ENCODE assay signal across 22 cellular contexts in the genomic region with DNA sequence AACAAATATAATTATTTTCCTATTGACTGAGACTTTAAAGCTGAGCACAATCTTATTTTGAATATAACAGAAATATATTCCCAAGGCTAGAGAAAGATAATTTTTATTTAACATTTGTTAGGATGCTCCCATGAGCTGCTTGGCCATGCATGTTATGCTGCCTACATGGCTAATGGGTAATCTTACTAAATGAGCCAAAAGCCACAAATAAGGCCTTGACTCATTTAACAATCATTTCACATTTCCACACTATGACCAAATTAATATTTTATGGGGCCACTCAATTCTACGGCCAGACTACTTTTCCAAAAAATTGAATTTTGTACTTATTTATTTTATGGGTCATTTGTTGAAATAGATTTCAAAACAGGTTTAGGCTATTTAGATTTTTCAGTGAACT.
DNase-seq lines count a peak whose midpoint lies in the region; ATAC-seq and TF ChIP-seq lines count a peak whose summit lies in the region.
"Had no signal": no experiment of that assay in that cellular context is flagged by ENCODE, and none has a peak within 500 bp of the region (broad histone marks: within the 10 kb centered on the region; RNA-seq: fewer than 3 reads in every experiment).

No MANE protein-coding gene starts in this region.

- CTCF ChIA-PET in HEK293 (lab: Yijun Ruan, JAX): interaction anchor here (1.2 kb wide), 1 partner anchor 9 kb away, joined by 3 read pairs; no protein-coding TSS in a partner anchor

- no peak overlapping the region for H3K4me3 ChIP-seq in HEK293 (ENCODE audit: low read depth, low read length)
- peak overlapping the region; percentile 32 for H3K4me3 ChIP-seq in endocrine pancreas (ENCODE audit: control insufficient read depth, insufficient read depth, low read length)
- H3K4me3 ChIP-seq: K562 had no signal

- H3K36me3 ChIP-seq in HEK293 (ENCODE audit: control insufficient read depth in 2 of 2, insufficient read depth in 1 of 2, low read length in 2 of 2) (no peaks in the 10 kb centered on the region), endocrine pancreas (ENCODE audit: control insufficient read depth, insufficient read depth, low read length) (no peaks in the 10 kb centered on the region)
- H3K36me3 ChIP-seq: BE2C had no signal

- POLR2A ChIA-PET in HEK293 (lab: Yijun Ruan, JAX): no interaction called here

- H3K4me1 ChIP-seq in HEK293 (ENCODE audit: control insufficient read depth, insufficient read depth, low read length) (peaks cover 8% of the 10 kb centered on the region; the same call in 1 of the 2 replicates), endocrine pancreas (ENCODE audit: control insufficient read depth, insufficient read depth, low read length) (peaks cover 35% of the 10 kb centered on the region)

- ATAC-seq in stimulated activated naive CD8-positive, alpha-beta T cell treated with anti-CD3 and anti-CD28 coated beads, Interleukin-15, Interleukin-2, amounts not matched to agents 100 U/mL and 50 U/mL, for 24 hours: no peak
- ATAC-seq: K562 had no signal

- no peak overlapping the region for H3K27ac ChIP-seq in HEK293 (ENCODE audit: extremely low read depth, low read depth, low read length)
- H3K27ac ChIP-seq: RWPE1 had no signal

- DNase-seq in EL (peak; percentile 12), renal cortical epithelial cell (ENCODE audit: low read depth) (peak; percentile 52), NCI-H446 treated with DMSO at 0.1 percent for 48 hours (lab: John Stamatoyannopoulos, UW) (no peak), T1000 (lab: John Stamatoyannopoulos, UW) (no peak)
- no peak for DNase-seq in stimulated activated naive CD8-positive, alpha-beta T cell treated with anti-CD3 and anti-CD28 coated beads, Interleukin-15, Interleukin-2, amounts not matched to agents 100 U/mL and 50 U/mL, for 24 hours
- DNase-seq in stimulated activated naive CD4-positive, alpha-beta T cell treated with Interleukin-2 at 50 U/mL for 16 hours (lab: John Stamatoyannopoulos, UW): no peak
- DNase-seq: BE2C; CD8-positive, alpha-beta memory T cell; DMS 273 treated with DMSO at 0.1 percent for 48 hours; DMS79; NCI-H1092; NCI-H1417 treated with DMSO at 0.1 percent for 48 hours; NCI-H1694 treated with DMSO at 0.1 percent for 48 hours; NCI-H2081; NCI-H2227 treated with DMSO at 0.1 percent for 48 hours; NCI-H510A; NCI-H69; SHP77 had no signal

- H3K9me3 ChIP-seq in HEK293 (ENCODE audit: control insufficient read depth, insufficient read depth, low read depth, low read length) (no peaks in the 10 kb centered on the region), endocrine pancreas (ENCODE audit: control insufficient read depth, low read length) (no peaks in the 10 kb centered on the region)
- H3K9me3 ChIP-seq: BE2C had no signal

- TF ChIP-seq CTCF in HEK293 (tag by site-specific recombination; IDR thresholded peaks at IDR 0.05): no peak

- no peak overlapping the region for H3K9ac ChIP-seq in endocrine pancreas (ENCODE audit: control insufficient read depth, insufficient read depth, low read length)

- no peaks in the 10 kb centered on the region for H3K27me3 ChIP-seq in endocrine pancreas (ENCODE audit: control insufficient read depth, insufficient read depth, low read length)
- H3K27me3 ChIP-seq: BE2C had no signal

TF ChIP-seq in HEK293, 187 proteins besides CTCF, POLR2A, EP300 and RAD21:
- TF ChIP-seq ZNF518A (tag by site-specific recombination; conservative IDR thresholded peaks at IDR 0.05; ENCODE audit: low read depth) (no peak), ZNF280C (tag by site-specific recombination; IDR thresholded peaks at IDR 0.05) (no peak), ZNF558 (tag by site-specific recombination; IDR thresholded peaks at IDR 0.05) (no peak)
- TF ChIP-seq, protein P1, sequence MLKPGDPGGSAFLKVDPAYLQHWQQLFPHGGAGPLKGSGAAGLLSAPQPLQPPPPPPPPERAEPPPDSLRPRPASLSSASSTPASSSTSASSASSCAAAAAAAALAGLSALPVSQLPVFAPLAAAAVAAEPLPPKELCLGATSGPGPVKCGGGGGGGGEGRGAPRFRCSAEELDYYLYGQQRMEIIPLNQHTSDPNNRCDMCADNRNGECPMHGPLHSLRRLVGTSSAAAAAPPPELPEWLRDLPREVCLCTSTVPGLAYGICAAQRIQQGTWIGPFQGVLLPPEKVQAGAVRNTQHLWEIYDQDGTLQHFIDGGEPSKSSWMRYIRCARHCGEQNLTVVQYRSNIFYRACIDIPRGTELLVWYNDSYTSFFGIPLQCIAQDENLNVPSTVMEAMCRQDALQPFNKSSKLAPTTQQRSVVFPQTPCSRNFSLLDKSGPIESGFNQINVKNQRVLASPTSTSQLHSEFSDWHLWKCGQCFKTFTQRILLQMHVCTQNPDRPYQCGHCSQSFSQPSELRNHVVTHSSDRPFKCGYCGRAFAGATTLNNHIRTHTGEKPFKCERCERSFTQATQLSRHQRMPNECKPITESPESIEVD (tag by site-specific recombination; IDR thresholded peaks at IDR 0.05): 0 out of 2 replicates have a peak, but pooled peaks have one; percentile 18

Comparison
In these comparisons a context has a peak if more than half of its experiments do, and no peak if none do; other contexts are left out.
1. DNase-seq: peak in EL (single experiment) and renal cortical epithelial cell (single experiment); none in stimulated activated naive CD8-positive, alpha-beta T cell treated with anti-CD3 and anti-CD28 coated beads, Interleukin-15, Interleukin-2, amounts not matched to agents 100 U/mL and 50 U/mL, for 24 hours (single experiment), NCI-H446 treated with DMSO at 0.1 percent for 48 hours (single experiment), T1000 (single experiment) and stimulated activated naive CD4-positive, alpha-beta T cell treated with Interleukin-2 at 50 U/mL for 16 hours (single experiment).